In genomic region chr13:110231348-110232047, GRCh38 we compare ENCODE assay signal across 23 cellular contexts.
DNase-seq lines count a peak whose midpoint lies in the region; ATAC-seq, FAIRE-seq and TF ChIP-seq lines count a peak whose summit lies in the region.
"Had no signal": no experiment of that assay in that cellular context is flagged by ENCODE, and none has a peak within 500 bp of the region (broad histone marks: within the 10 kb centered on the region; RNA-seq: fewer than 3 reads in every experiment).

No MANE protein-coding gene starts in this region.

- H3K79me2 ChIP-seq in mammary epithelial cell (ENCODE audit: insufficient read depth, low read length): no peaks in the 10 kb centered on the region
- peaks cover 4% of the 10 kb centered on the region for H3K79me2 ChIP-seq in endothelial cell of umbilical vein (ENCODE audit: control insufficient read depth, insufficient read depth, low read length)

- intact Hi-C loops in mammary epithelial cell (cut with micrococcal nuclease) (no loop called here), MCF 10A (cut with micrococcal nuclease) (no loop called here), endothelial cell of umbilical vein (cut with micrococcal nuclease) (loop anchor here (2.0 kb wide), 2 partner anchors 15 to 75 kb away; partner anchors contain the start of genes COL4A1 and COL4A2), prostate gland (cut with DNase I) (loop anchor here (5.0 kb wide), 1 partner anchor 181 kb away; no protein-coding TSS in a partner anchor)

- H3K4me3 ChIP-seq in mammary epithelial cell (replicated peaks in 1 of 3; ENCODE audit: insufficient read depth in 1 of 3, low read depth in 2 of 3, low read length in 3 of 3) (no peak overlapping the region), endothelial cell of umbilical vein (replicated peaks in 1 of 3; ENCODE audit: insufficient read depth in 1 of 3, low read depth in 1 of 3, low read length in 3 of 3) (no peak overlapping the region), prostate gland (no peak overlapping the region)
- H3K4me3 ChIP-seq: A549, MG63, Peyer's patch, SJCRH30 had no signal

- no peak for TF ChIP-seq CTCF in mammary epithelial cell (conservative IDR thresholded peaks at IDR 0.05 in 1 of 2, IDR thresholded peaks at IDR 0.05 in 1 of 2; ENCODE audit: extremely low read depth in 1 of 2, insufficient read depth in 1 of 2, low read depth in 1 of 2, low read length in 2 of 2)
- TF ChIP-seq CTCF in MCF 10A (IDR thresholded peaks at IDR 0.05; ENCODE audit: unreplicated experiment): no peak
- no peak for TF ChIP-seq CTCF in endothelial cell of umbilical vein (IDR thresholded peaks at IDR 0.05; ENCODE audit: extremely low read depth in 1 of 2, insufficient read depth in 1 of 2, low read depth in 1 of 2, low read length in 2 of 2)
- no peak for TF ChIP-seq CTCF in prostate gland (IDR thresholded peaks at IDR 0.05)

- no peak for FAIRE-seq in endothelial cell of umbilical vein (lab: Jason Lieb, UNC)
- FAIRE-seq: A549, colon, G401.6 had no signal

- H3K9ac ChIP-seq in mammary epithelial cell (ENCODE audit: insufficient read depth, low read length) (no peak overlapping the region), endothelial cell of umbilical vein (replicated peaks; ENCODE audit: extremely low read depth, insufficient read depth, low read length) (no peak overlapping the region)

- H3K27ac Mint-ChIP-seq in MCF 10A (ENCODE audit: low read depth, unreplicated experiment): no peak overlapping the region
- H3K27ac Mint-ChIP-seq: activated T-cell treated with anti-CD3 and anti-CD28 coated beads, Interleukin-2, amount 50 U/mL, for 24 hours; B cell; T-cell had no signal

- BruUV-seq in mammary epithelial cell (replicated peaks; lab: Mats Ljungman, UMichigan) (no TSS peak), MCF 10A (replicated peaks; lab: Mats Ljungman, UMichigan) (no TSS peak), endothelial cell of umbilical vein (replicated peaks; lab: Mats Ljungman, UMichigan) (no TSS peak)

- H3K4me2 ChIP-seq in mammary epithelial cell (ENCODE audit: insufficient read depth, low read depth, low read length) (no peak overlapping the region), endothelial cell of umbilical vein (ENCODE audit: insufficient read depth, low read length) (no peak overlapping the region)
- H3K4me2 ChIP-seq: A549 had no signal

- H3K27me3 ChIP-seq in mammary epithelial cell (ENCODE audit: insufficient read depth, low read length): no peaks in the 10 kb centered on the region
- no peaks in the 10 kb centered on the region for H3K27me3 ChIP-seq in endothelial cell of umbilical vein (ENCODE audit: control insufficient read depth in 2 of 2, insufficient read depth in 2 of 2, low read length in 2 of 2)
- H3K27me3 ChIP-seq in prostate gland (replicated peaks; ENCODE audit: insufficient read depth): no peaks in the 10 kb centered on the region
- H3K27me3 ChIP-seq: MG63, Peyer's patch, SJCRH30 had no signal

- no peak overlapping the region for H3K4me3 Mint-ChIP-seq in MCF 10A (ENCODE audit: unreplicated experiment)
- H3K4me3 Mint-ChIP-seq: activated T-cell treated with anti-CD3 and anti-CD28 coated beads, Interleukin-2, amount 50 U/mL, for 24 hours; B cell; T-cell had no signal

- peak; percentile 11 for DNase-seq in mammary epithelial cell
- no peak for DNase-seq in MCF 10A (ENCODE audit: unreplicated experiment)
- DNase-seq in endothelial cell of umbilical vein (ENCODE audit: low read depth, low spot score): no peak
- DNase-seq in prostate gland (ENCODE audit: low spot score): no peak
- peak; percentile 8 for DNase-seq in ureter (ENCODE audit: low spot score)
- no peak for DNase-seq in NCI-H2227 (lab: John Stamatoyannopoulos, UW; ENCODE audit: unreplicated experiment)
- DNase-seq in stimulated activated CD4-positive, alpha-beta T cell treated with anti-CD3 and anti-CD28 coated beads, Interleukin-15, amount 100 ng/mL, for 24 hours: no peak
- DNase-seq: activated gamma-delta T cell treated with Interleukin-2 at 50 U/mL for 16 hours; activated T-cell treated with anti-CD3 and anti-CD28 coated beads, Interleukin-2, amount 50 U/mL, for 24 hours; effector memory CD4-positive, alpha-beta T cell; MG63; NCI-H1436; Peyer's patch; SJCRH30; stimulated activated naive CD4-positive, alpha-beta T cell treated with Interleukin-2 at 50 U/mL for 16 hours; T-cell had no signal

- H3K9me1 ChIP-seq in endothelial cell of umbilical vein (replicated peaks; ENCODE audit: control insufficient read depth, extremely low read depth, insufficient read depth, low read length): no peaks in the 10 kb centered on the region

- in situ Hi-C loops in mammary epithelial cell (cut with MboI; ENCODE audit: low sequenced_read_pairs in 2 of 2): no loop called here

- no peaks in the 10 kb centered on the region for H3K36me3 ChIP-seq in mammary epithelial cell (ENCODE audit: insufficient read depth, low read length)
- H3K36me3 ChIP-seq in endothelial cell of umbilical vein (ENCODE audit: control insufficient read depth in 2 of 2, extremely low read depth in 1 of 2, insufficient read depth in 2 of 2, low read length in 2 of 2): peaks cover 0 to 1% of the 10 kb centered on the region in 2 experiments
- no peaks in the 10 kb centered on the region for H3K36me3 ChIP-seq in prostate gland
- H3K36me3 ChIP-seq: MG63, Peyer's patch had no signal

- CTCF ChIA-PET in mammary epithelial cell (lab: Charles Lee; ENCODE audit: low non-redundant PET) (no interaction called here), MCF 10A (lab: Yijun Ruan, JAX) (interaction anchor here (0.5 to 3.8 kb wide), 6 partner anchors 10 to 427 kb away, joined by 3 to 14 read pairs (median 3); no protein-coding TSS in a partner anchor), endothelial cell of umbilical vein (lab: Charles Lee) (interaction anchor here (1.4 to 5.9 kb wide), 3 partner anchors 12 to 36 kb away, joined by 4 to 48 read pairs (median 5); no protein-coding TSS in a partner anchor)

- no peak for ATAC-seq in HG03139 (IDR thresholded peaks at IDR 0.05; ENCODE audit: unreplicated experiment)
- ATAC-seq: A549; activated CD4-positive, CD25-positive, alpha-beta regulatory T cell treated with anti-CD3 and anti-CD28 coated beads, Interleukin-2, amount 50 U/mL, for 24 hours; T-cell had no signal

- no peaks in the 10 kb centered on the region for H3K36me3 Mint-ChIP-seq in MCF 10A (ENCODE audit: insufficient read depth, unreplicated experiment)
- H3K36me3 Mint-ChIP-seq: T-cell had no signal

- no peak for TF ChIP-seq POLR2A in endothelial cell of umbilical vein (IDR thresholded peaks at IDR 0.05; ENCODE audit: low read depth, low read length)
- TF ChIP-seq POLR2A in prostate gland (IDR thresholded peaks at IDR 0.05): no peak

- dilution Hi-C loops in mammary epithelial cell (cut with HindIII; ENCODE audit: low sequenced_read_pairs): no loop called here
- dilution Hi-C loops in endothelial cell of umbilical vein (cut with MboI; ENCODE audit: extremely low pct_ligation_motif_present, low sequenced_read_pairs): no loop called here

- H3K9me3 ChIP-seq in mammary epithelial cell (replicated peaks; ENCODE audit: insufficient read depth, low read length): no peaks in the 10 kb centered on the region
- H3K9me3 ChIP-seq in endothelial cell of umbilical vein (replicated peaks; ENCODE audit: control insufficient read depth, insufficient read depth, low read length): no peaks in the 10 kb centered on the region
- no peaks in the 10 kb centered on the region for H3K9me3 ChIP-seq in prostate gland
- H3K9me3 ChIP-seq: A549, MG63, Peyer's patch, SJCRH30 had no signal

- H3K27me3 Mint-ChIP-seq in MCF 10A (ENCODE audit: insufficient read depth, unreplicated experiment): no peaks in the 10 kb centered on the region
- H3K27me3 Mint-ChIP-seq: brain had no signal

- WGBS in mammary epithelial cell (ENCODE audit: low coverage, missing lambda C conversion rate): 89% methylated on average over 14 of the region's 16 CpGs
- WGBS in prostate gland: 86% methylated on average over 16 of the region's 16 CpGs

- no peaks in the 10 kb centered on the region for H3K9me3 Mint-ChIP-seq in MCF 10A (ENCODE audit: unreplicated experiment)
- H3K9me3 Mint-ChIP-seq: activated T-cell treated with anti-CD3 and anti-CD28 coated beads, Interleukin-2, amount 50 U/mL, for 24 hours; T-cell had no signal

- no peak overlapping the region for H2AFZ ChIP-seq in mammary epithelial cell (ENCODE audit: low read depth, low read length)
- no peak overlapping the region for H2AFZ ChIP-seq in endothelial cell of umbilical vein (ENCODE audit: low read depth, low read length)

- H3K4me1 ChIP-seq in mammary epithelial cell (ENCODE audit: insufficient read depth, low read length) (peaks cover 3% of the 10 kb centered on the region), endothelial cell of umbilical vein (ENCODE audit: control insufficient read depth, extremely low read depth, insufficient read depth, low read length) (peaks cover 39% of the 10 kb centered on the region), prostate gland (replicated peaks) (no peaks in the 10 kb centered on the region)

- H4K20me1 ChIP-seq in mammary epithelial cell (ENCODE audit: insufficient read depth, low read length) (no peaks in the 10 kb centered on the region), endothelial cell of umbilical vein (replicated peaks; ENCODE audit: control insufficient read depth, extremely low read depth, insufficient read depth, low read length) (no peaks in the 10 kb centered on the region)

- H3K27ac ChIP-seq in mammary epithelial cell (ENCODE audit: insufficient read depth, low read depth, low read length) (no peak overlapping the region), endothelial cell of umbilical vein (ENCODE audit: insufficient read depth, low read depth, low read length) (peak overlapping the region; percentile 90), prostate gland (peak overlapping the region; percentile 64 to 70)
- H3K27ac ChIP-seq: A549, SJCRH30 had no signal

- peaks cover 14% of the 10 kb centered on the region for H3K4me1 Mint-ChIP-seq in MCF 10A (ENCODE audit: insufficient read depth, unreplicated experiment)
- H3K4me1 Mint-ChIP-seq: B cell, T-cell had no signal

- POLR2A ChIA-PET in MCF 10A (lab: Yijun Ruan, JAX) (interaction anchor here (1.6 kb wide), 1 partner anchor 8 kb away, joined by 5 read pairs; no protein-coding TSS in a partner anchor), endothelial cell of umbilical vein (lab: Charles Lee) (no interaction called here)

TF ChIP-seq in endothelial cell of umbilical vein, 7 proteins besides CTCF, POLR2A, EP300 and RAD21 (continues in another document):
- TF ChIP-seq EZH2 (IDR thresholded peaks at IDR 0.05; ENCODE audit: borderline replicate concordance, low read depth, low read length, severe bottlenecking) (no peak), MYC (IDR thresholded peaks at IDR 0.05; ENCODE audit: low read depth, low read length) (no peak), FOS (IDR thresholded peaks at IDR 0.05; ENCODE audit: borderline replicate concordance, insufficient read depth, low read length) (no peak), GATA2 (IDR thresholded peaks at IDR 0.05; ENCODE audit: insufficient read depth, insufficient read length, low read depth, low read length) (no peak), POLR2AphosphoS5 (IDR thresholded peaks at IDR 0.05; ENCODE audit: insufficient read depth, low read depth, low read length) (peak; percentile 8), MAX (IDR thresholded peaks at IDR 0.05; ENCODE audit: insufficient read depth, insufficient read length) (no peak)

Comparison
In these comparisons a context has a peak if more than half of its experiments do, and no peak if none do; other contexts are left out.
1. DNase-seq: peak in mammary epithelial cell (single experiment) and ureter (single experiment); none in MCF 10A (single experiment), endothelial cell of umbilical vein (single experiment), prostate gland (single experiment), NCI-H2227 (single experiment) and stimulated activated CD4-positive, alpha-beta T cell treated with anti-CD3 and anti-CD28 coated beads, Interleukin-15, amount 100 ng/mL, for 24 hours (single experiment).
2. intact Hi-C loops: an anchor here in endothelial cell of umbilical vein (2.0 kb wide) and prostate gland (5.0 kb wide); none called in mammary epithelial cell and MCF 10A.